In the genomic region with DNA sequence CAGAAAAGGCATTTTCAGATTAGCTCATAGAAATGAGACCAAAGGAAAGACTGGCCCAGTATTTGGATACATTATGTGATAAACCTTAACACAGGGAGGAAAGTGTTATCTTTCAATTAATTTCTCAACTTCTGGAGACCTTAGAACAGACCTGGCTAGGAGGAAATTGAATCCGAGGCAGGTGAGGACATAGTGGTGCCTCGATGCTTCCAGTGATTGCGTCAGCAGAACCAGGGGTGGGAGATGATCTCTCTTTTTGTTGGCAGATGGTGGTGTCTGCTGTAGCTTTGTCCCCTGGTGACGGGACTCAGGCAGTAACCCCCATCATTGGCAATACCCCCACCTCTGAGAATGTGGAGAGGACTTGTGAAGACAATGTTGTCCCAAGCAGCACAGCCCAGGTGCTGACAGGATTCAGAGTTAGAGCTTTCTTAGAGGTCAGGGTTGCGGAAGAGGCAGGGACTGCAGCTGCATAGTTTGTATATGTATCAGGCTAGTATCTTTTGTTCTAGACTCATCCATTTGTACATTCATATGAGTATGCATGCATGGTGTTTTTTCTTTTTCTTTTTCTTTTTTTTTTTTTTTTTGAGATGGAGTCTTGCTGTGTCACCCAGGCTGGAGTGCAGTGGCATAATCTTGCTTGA, we compare ENCODE assay signal across 1 cellular context.
TF ChIP-seq lines count a peak whose summit lies in the region.

No MANE protein-coding gene starts in this region.

TF ChIP-seq in WTC11, 78 proteins besides CTCF, POLR2A, EP300 and RAD21:
- TF ChIP-seq, protein P1, sequence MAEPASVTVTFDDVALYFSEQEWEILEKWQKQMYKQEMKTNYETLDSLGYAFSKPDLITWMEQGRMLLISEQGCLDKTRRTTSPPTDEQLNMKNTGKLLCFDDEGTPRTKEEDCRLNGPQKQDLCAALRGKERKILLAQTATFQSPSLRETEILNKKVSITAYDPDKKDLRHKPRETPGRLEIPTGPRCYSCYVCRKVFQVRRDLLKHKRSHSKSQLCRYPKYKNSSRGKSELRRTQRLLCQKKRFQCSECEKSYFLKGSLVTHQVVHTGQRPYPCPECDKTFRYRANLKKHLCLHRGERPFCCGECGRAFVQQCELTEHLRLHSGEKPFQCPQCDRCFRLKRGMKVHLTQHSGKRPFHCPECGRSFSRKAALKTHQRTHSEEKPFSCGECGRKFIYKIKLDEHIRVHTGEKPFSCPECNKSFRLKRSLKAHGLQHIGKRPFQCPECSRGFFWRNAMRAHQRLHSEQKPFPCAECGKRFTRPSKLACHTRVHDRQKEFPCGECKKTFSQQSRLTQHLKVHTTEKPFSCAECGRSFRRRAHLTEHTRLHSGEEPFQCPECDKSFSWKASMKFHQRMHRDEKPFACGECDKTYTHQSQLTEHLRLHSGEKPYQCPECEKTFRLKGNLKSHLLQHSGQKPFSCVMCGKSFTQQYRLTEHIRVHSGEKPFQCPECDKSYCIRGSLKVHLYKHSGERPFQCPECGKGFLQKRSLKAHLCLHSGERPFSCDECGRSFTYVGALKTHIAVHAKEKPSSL (CRISPR knock-in tag; conservative IDR thresholded peaks at IDR 0.05) = no peak
